In genomic region chr4:15836362-15836761, GRCh38 we compare ENCODE assay signal across 18 cellular contexts. TPM values are rescaled to one million over a fixed set of nuclear protein-coding genes. Genes with fewer than 3 reads are reported as not detected.
DNase-seq lines count a peak whose midpoint lies in the region; ATAC-seq and TF ChIP-seq lines count a peak whose summit lies in the region.
"Had no signal": no experiment of that assay in that cellular context is flagged by ENCODE, and none has a peak within 500 bp of the region (broad histone marks: within the 10 kb centered on the region; RNA-seq: fewer than 3 reads in every experiment).

No MANE protein-coding gene starts in this region.

- no peak overlapping the region for H3K23ac ChIP-seq in trophoblast cell (ENCODE audit: low read length)

- no peak overlapping the region for H2AFZ ChIP-seq in trophoblast cell (ENCODE audit: insufficient read depth, low read length, poor library complexity)

- H3K4me3 Mint-ChIP-seq in activated T-cell treated with anti-CD3 and anti-CD28 coated beads, Interleukin-2, amount 50 U/mL, for 24 hours = no peak overlapping the region
- no peak overlapping the region for H3K4me3 Mint-ChIP-seq in activated T-helper 17 cell treated with anti-CD3 and anti-CD28 coated beads, Interleukin-2, amount 50 U/mL, for 72 hours
- H3K4me3 Mint-ChIP-seq: activated CD4-positive, alpha-beta memory T cell treated with anti-CD3 and anti-CD28 coated beads, Interleukin-2, amount 10 ng/mL, durations not matched to agents 7 days and 5 days; CD8-positive, alpha-beta memory T cell; H9; stimulated activated naive CD8-positive, alpha-beta T cell treated with anti-CD3 and anti-CD28 coated beads, Interleukin-15, Interleukin-2, amounts not matched to agents 100 ng/mL and 50 ng/mL, for 24 hours had no signal

- ATAC-seq in HG02763 (IDR thresholded peaks at IDR 0.05; ENCODE audit: unreplicated experiment) = peak; percentile 60
- ATAC-seq in activated T-helper 17 cell treated with anti-CD3 and anti-CD28 coated beads, Interleukin-2, amount 50 U/mL, for 72 hours (replicated peaks) = peak; percentile 87

- no peak for DNase-seq in activated T-cell treated with anti-CD3 and anti-CD28 coated beads, Interleukin-2, amount 50 U/mL, for 24 hours
- no peak for DNase-seq in activated T-cell treated with anti-CD3 and anti-CD28 coated beads, Interleukin-2, amount 50 U/mL, for 48 hours
- peak; percentile 25 to 74 for DNase-seq in trophoblast cell
- no peak for DNase-seq in left ventricle myocardium inferior
- no peak for DNase-seq in esophagus muscularis mucosa (ENCODE audit: extremely low spot score)
- DNase-seq in T-helper 1 cell = no peak
- DNase-seq: activated CD4-positive, alpha-beta memory T cell treated with anti-CD3 and anti-CD28 coated beads, Interleukin-2, amount 10 ng/mL, durations not matched to agents 7 days and 5 days; CD8-positive, alpha-beta memory T cell; GF-D8; H9; NCI-H226; NK-92 treated with Interleukin-12 subunit alpha and Interleukin-12 subunit beta, amount 100 ng/mL, for 24 hours; SHP77; small intestine; T1000 had no signal

- H4K91ac ChIP-seq in trophoblast cell (ENCODE audit: low read depth, low read length) = no peak overlapping the region

- H3K9me3 Mint-ChIP-seq in activated T-cell treated with anti-CD3 and anti-CD28 coated beads, Interleukin-2, amount 50 U/mL, for 24 hours = no peaks in the 10 kb centered on the region
- H3K9me3 Mint-ChIP-seq in activated T-helper 17 cell treated with anti-CD3 and anti-CD28 coated beads, Interleukin-2, amount 50 U/mL, for 72 hours = no peaks in the 10 kb centered on the region
- H3K9me3 Mint-ChIP-seq: CD8-positive, alpha-beta memory T cell; stimulated activated naive CD8-positive, alpha-beta T cell treated with anti-CD3 and anti-CD28 coated beads, Interleukin-15, Interleukin-2, amounts not matched to agents 100 ng/mL and 50 ng/mL, for 24 hours had no signal

- TF ChIP-seq CTCF in left ventricle myocardium inferior (IDR thresholded peaks at IDR 0.05; ENCODE audit: borderline replicate concordance) (no peak), esophagus muscularis mucosa (IDR thresholded peaks at IDR 0.05) (no peak)

- no peak for TF ChIP-seq EP300 in esophagus muscularis mucosa (IDR thresholded peaks at IDR 0.05)

- H3K4me1 ChIP-seq in trophoblast cell (ENCODE audit: control insufficient read depth in 1 of 2, insufficient read depth in 2 of 2, low read length in 2 of 2) (no peaks in the 10 kb centered on the region), left ventricle myocardium inferior (peaks cover 5% of the 10 kb centered on the region), esophagus muscularis mucosa (no peaks in the 10 kb centered on the region)

- no peaks in the 10 kb centered on the region for H3K27me3 Mint-ChIP-seq in activated T-cell treated with anti-CD3 and anti-CD28 coated beads, Interleukin-2, amount 50 U/mL, for 24 hours
- H3K27me3 Mint-ChIP-seq in activated T-helper 17 cell treated with anti-CD3 and anti-CD28 coated beads, Interleukin-2, amount 50 U/mL, for 72 hours = no peaks in the 10 kb centered on the region
- H3K27me3 Mint-ChIP-seq: activated CD4-positive, alpha-beta memory T cell treated with anti-CD3 and anti-CD28 coated beads, Interleukin-2, amount 10 ng/mL, durations not matched to agents 7 days and 5 days; CD8-positive, alpha-beta memory T cell; stimulated activated naive CD8-positive, alpha-beta T cell treated with anti-CD3 and anti-CD28 coated beads, Interleukin-15, Interleukin-2, amounts not matched to agents 100 ng/mL and 50 ng/mL, for 24 hours had no signal

- H4K12ac ChIP-seq in trophoblast cell (ENCODE audit: low read depth, low read length) = no peak overlapping the region

- H3K27me3 ChIP-seq in trophoblast cell (ENCODE audit: insufficient read depth, low read length) (no peaks in the 10 kb centered on the region), left ventricle myocardium inferior (ENCODE audit: low read depth) (no peaks in the 10 kb centered on the region), esophagus muscularis mucosa (no peaks in the 10 kb centered on the region)

- H3K4ac ChIP-seq in trophoblast cell (ENCODE audit: low read depth, low read length) = no peak overlapping the region

- no peaks in the 10 kb centered on the region for H3K79me1 ChIP-seq in trophoblast cell (ENCODE audit: low read length)

- peak overlapping the region; percentile 32 for H3K27ac Mint-ChIP-seq in activated T-cell treated with anti-CD3 and anti-CD28 coated beads, Interleukin-2, amount 50 U/mL, for 24 hours
- no peak overlapping the region for H3K27ac Mint-ChIP-seq in activated T-helper 17 cell treated with anti-CD3 and anti-CD28 coated beads, Interleukin-2, amount 50 U/mL, for 72 hours
- H3K27ac Mint-ChIP-seq: activated CD4-positive, alpha-beta memory T cell treated with anti-CD3 and anti-CD28 coated beads, Interleukin-2, amount 10 ng/mL, durations not matched to agents 7 days and 5 days; H9; stimulated activated naive CD8-positive, alpha-beta T cell treated with anti-CD3 and anti-CD28 coated beads, Interleukin-15, Interleukin-2, amounts not matched to agents 100 ng/mL and 50 ng/mL, for 24 hours had no signal

- peaks cover 2% of the 10 kb centered on the region for H3K9me3 ChIP-seq in trophoblast cell (ENCODE audit: insufficient read depth, low read depth, low read length)
- peaks cover 9% of the 10 kb centered on the region for H3K9me3 ChIP-seq in left ventricle myocardium inferior (replicated peaks)
- H3K9me3 ChIP-seq in esophagus muscularis mucosa = no peaks in the 10 kb centered on the region

- no peak overlapping the region for H3K27ac ChIP-seq in trophoblast cell (ENCODE audit: low read depth, low read length)
- no peak overlapping the region for H3K27ac ChIP-seq in left ventricle myocardium inferior (replicated peaks)
- H3K27ac ChIP-seq in esophagus muscularis mucosa (replicated peaks in 1 of 4) = no peak overlapping the region

- H3K36me3 Mint-ChIP-seq in activated T-cell treated with anti-CD3 and anti-CD28 coated beads, Interleukin-2, amount 50 U/mL, for 24 hours (ENCODE audit: low read depth) = peaks cover 28% of the 10 kb centered on the region
- no peaks in the 10 kb centered on the region for H3K36me3 Mint-ChIP-seq in activated T-helper 17 cell treated with anti-CD3 and anti-CD28 coated beads, Interleukin-2, amount 50 U/mL, for 72 hours (ENCODE audit: low read depth)

- TF ChIP-seq POLR2A in esophagus muscularis mucosa (IDR thresholded peaks at IDR 0.05; ENCODE audit: low read depth) = no peak

- intact Hi-C loops in left ventricle myocardium inferior (cut with micrococcal nuclease) (no loop called here), esophagus muscularis mucosa (cut with DNase I) (no loop called here)

- no peak overlapping the region for H2BK12ac ChIP-seq in trophoblast cell (ENCODE audit: low read length)

- no peak overlapping the region for H3K4me3 ChIP-seq in trophoblast cell (ENCODE audit: low read depth, low read length)
- no peak overlapping the region for H3K4me3 ChIP-seq in left ventricle myocardium inferior
- H3K4me3 ChIP-seq in esophagus muscularis mucosa = no peak overlapping the region

- no peak overlapping the region for H3K4me2 ChIP-seq in trophoblast cell (ENCODE audit: low read length)

- no peak overlapping the region for H4K8ac ChIP-seq in trophoblast cell (ENCODE audit: low read depth, low read length)

- no peaks in the 10 kb centered on the region for H3K36me3 ChIP-seq in trophoblast cell (ENCODE audit: control insufficient read depth in 1 of 2, insufficient read depth in 2 of 2, low read length in 2 of 2)
- H3K36me3 ChIP-seq in left ventricle myocardium inferior = peaks cover 5% of the 10 kb centered on the region
- no peaks in the 10 kb centered on the region for H3K36me3 ChIP-seq in esophagus muscularis mucosa

- H2BK120ac ChIP-seq in trophoblast cell (ENCODE audit: insufficient read depth, low read length, poor library complexity) = no peak overlapping the region

- no peaks in the 10 kb centered on the region for H3K79me2 ChIP-seq in trophoblast cell (ENCODE audit: control insufficient read depth, insufficient read depth, low read length, poor library complexity)

- H2BK5ac ChIP-seq in trophoblast cell (ENCODE audit: low read depth, low read length, poor library complexity) = no peak overlapping the region

- no peak overlapping the region for H2AK5ac ChIP-seq in trophoblast cell (ENCODE audit: low read length)

- H3K18ac ChIP-seq in trophoblast cell (ENCODE audit: low read length) = no peak overlapping the region

- H3K14ac ChIP-seq in trophoblast cell (ENCODE audit: low read length) = no peak overlapping the region

- peaks cover 18% of the 10 kb centered on the region for H3K4me1 Mint-ChIP-seq in activated T-cell treated with anti-CD3 and anti-CD28 coated beads, Interleukin-2, amount 50 U/mL, for 24 hours (ENCODE audit: low read depth)
- no peaks in the 10 kb centered on the region for H3K4me1 Mint-ChIP-seq in activated T-helper 17 cell treated with anti-CD3 and anti-CD28 coated beads, Interleukin-2, amount 50 U/mL, for 72 hours
- H3K4me1 Mint-ChIP-seq: CD8-positive, alpha-beta memory T cell had no signal

- no peak overlapping the region for H3K9ac ChIP-seq in trophoblast cell (ENCODE audit: low read length)

RNA-seq across cellular contexts. Expression of gene CD38, which starts 58.2 kb away (rescaled TPM):
- 1 to 10 TPM; 3.0 to 3.9 TPM for total RNA-seq in activated T-helper 17 cell treated with anti-CD3 and anti-CD28 coated beads, Interleukin-2, amount 50 U/mL, for 72 hours
- 0.01 and 0.03 TPM in 2 replicates for polyA plus RNA-seq in trophoblast cell (2013)
- total RNA-seq in left ventricle myocardium inferior = 1.5 TPM
- total RNA-seq in esophagus muscularis mucosa = 1 to 10 TPM; 1.4 to 5.8 (median 2.6) TPM

Comparison
In these comparisons a context has a peak if more than half of its experiments do, and no peak if none do; other contexts are left out.
1. DNase-seq: peak in trophoblast cell (2 of 2); none in activated T-cell treated with anti-CD3 and anti-CD28 coated beads, Interleukin-2, amount 50 U/mL, for 24 hours (single experiment), activated T-cell treated with anti-CD3 and anti-CD28 coated beads, Interleukin-2, amount 50 U/mL, for 48 hours (0 of 2), left ventricle myocardium inferior (single experiment), esophagus muscularis mucosa (single experiment) and T-helper 1 cell (0 of 5).